In genomic region chr1:59161136-59161535, GRCh38 we compare ENCODE assay signal across 16 cellular contexts.
DNase-seq lines count a peak whose midpoint lies in the region; ATAC-seq and TF ChIP-seq lines count a peak whose summit lies in the region.
"Had no signal": no experiment of that assay in that cellular context is flagged by ENCODE, and none has a peak within 500 bp of the region (broad histone marks: within the 10 kb centered on the region; RNA-seq: fewer than 3 reads in every experiment).

No MANE protein-coding gene starts in this region.

- H3K4me3 Mint-ChIP-seq in stimulated activated naive B cell treated with anti-CD40 and anti-IgM and Interleukin-4, amounts not matched to agents 10 μg/mL and 1 μg/mL and 100 μg/mL, for 72 hours = no peak overlapping the region
- H3K4me3 Mint-ChIP-seq: CD4-positive, alpha-beta memory T cell; GM23338; H9 had no signal

- no peak overlapping the region for H3K27ac Mint-ChIP-seq in stimulated activated naive B cell treated with anti-CD40 and anti-IgM and Interleukin-4, amounts not matched to agents 10 μg/mL and 1 μg/mL and 100 μg/mL, for 72 hours
- H3K27ac Mint-ChIP-seq: CD4-positive, alpha-beta memory T cell; GM23338; H9 had no signal

- no peaks in the 10 kb centered on the region for H3K4me1 Mint-ChIP-seq in stimulated activated naive B cell treated with anti-CD40 and anti-IgM and Interleukin-4, amounts not matched to agents 10 μg/mL and 1 μg/mL and 100 μg/mL, for 72 hours
- H3K4me1 Mint-ChIP-seq: CD4-positive, alpha-beta memory T cell had no signal

- H3K9me3 ChIP-seq in thoracic aorta (peaks cover 5% of the 10 kb centered on the region), aorta (ENCODE audit: control insufficient read depth, low read length) (no peaks in the 10 kb centered on the region)

- peaks cover 0 to 4% of the 10 kb centered on the region in 2 donors for H3K9me3 Mint-ChIP-seq in stimulated activated naive B cell treated with anti-CD40 and anti-IgM and Interleukin-4, amounts not matched to agents 10 μg/mL and 1 μg/mL and 100 μg/mL, for 72 hours

- H3K36me3 ChIP-seq in thoracic aorta (no peaks in the 10 kb centered on the region), aorta (ENCODE audit: control insufficient read depth in 1 of 2, insufficient read depth in 2 of 2, low read length in 1 of 2) (no peaks in the 10 kb centered on the region)

- TF ChIP-seq CTCF in fibroblast of the aortic adventitia (IDR thresholded peaks at IDR 0.05; ENCODE audit: insufficient read depth, low read length) = no peak
- peak; percentile 25 for TF ChIP-seq CTCF in thoracic aorta (IDR thresholded peaks at IDR 0.05)

- ATAC-seq in thoracic aorta (ENCODE audit: insufficient number of reproducible peaks, low FRiP score, low read depth) (peak; percentile 53), aorta (ENCODE audit: low FRiP score) (peak; percentile 66)
- ATAC-seq in stimulated activated naive B cell treated with anti-CD40 and anti-IgM and Interleukin-4, amounts not matched to agents 10 μg/mL and 1 μg/mL and 100 μg/mL, for 72 hours (replicated peaks) = no peak
- ATAC-seq: GM23338, HCT116 had no signal

- intact Hi-C loops in aorta (cut with DNase I) = loop anchor here (5.0 to 10.0 kb wide), 3 partner anchors 41 to 379 kb away; partner anchors contain the start of gene JUN (in 1 of the 2)

- H3K27me3 ChIP-seq in thoracic aorta (replicated peaks; ENCODE audit: insufficient read depth) (no peaks in the 10 kb centered on the region), aorta (ENCODE audit: control insufficient read depth in 1 of 2, insufficient read depth in 2 of 2, low read length in 1 of 2) (no peaks in the 10 kb centered on the region)

- peak overlapping the region; percentile 54 to 73 for H3K27ac ChIP-seq in thoracic aorta
- peak overlapping the region in 1 of 2 donors; percentile 79 for H3K27ac ChIP-seq in aorta (ENCODE audit: low read depth in 1 of 2, low read length in 2 of 2)

- H3K36me3 Mint-ChIP-seq in stimulated activated naive B cell treated with anti-CD40 and anti-IgM and Interleukin-4, amounts not matched to agents 10 μg/mL and 1 μg/mL and 100 μg/mL, for 72 hours = no peaks in the 10 kb centered on the region
- H3K36me3 Mint-ChIP-seq: CD4-positive, alpha-beta memory T cell had no signal

- DNase-seq in fibroblast of the aortic adventitia (ENCODE audit: low read depth) = peak; percentile 37
- DNase-seq in thoracic aorta (ENCODE audit: low spot score) = no peak
- no peak for DNase-seq in aorta
- no peak for DNase-seq in NCI-H2029 (lab: John Stamatoyannopoulos, UW)
- no peak for DNase-seq in NCI-H69 (lab: John Stamatoyannopoulos, UW)
- DNase-seq in stimulated activated naive B cell treated with anti-CD40 and anti-IgM and Interleukin-4, amounts not matched to agents 10 μg/mL and 1 μg/mL and 100 μg/mL, for 72 hours = no peak
- DNase-seq: C1 segment of cervical spinal cord; Calu3; CD4-positive, alpha-beta memory T cell; COR-L47; DMS53; DMS79 treated with DMSO at 0.1 percent for 48 hours; GF-D8; H9 had no signal

- H3K27me3 Mint-ChIP-seq in stimulated activated naive B cell treated with anti-CD40 and anti-IgM and Interleukin-4, amounts not matched to agents 10 μg/mL and 1 μg/mL and 100 μg/mL, for 72 hours = peaks cover 3 to 17% of the 10 kb centered on the region in 2 donors

- H3K4me1 ChIP-seq in thoracic aorta (ENCODE audit: control insufficient read depth in 1 of 2, low read depth in 2 of 2) (peaks cover 8 to 71% of the 10 kb centered on the region in 2 donors), aorta (ENCODE audit: control insufficient read depth in 1 of 2, insufficient read depth in 2 of 2, low read length in 2 of 2) (peaks cover 11 to 16% of the 10 kb centered on the region in 2 donors)

- no peak overlapping the region for H3K4me3 ChIP-seq in fibroblast of the aortic adventitia (ENCODE audit: low read depth, low read length)
- no peak overlapping the region for H3K4me3 ChIP-seq in thoracic aorta
- H3K4me3 ChIP-seq in aorta (ENCODE audit: low read length in 2 of 2) = no peak overlapping the region
- H3K4me3 ChIP-seq: GM23338 had no signal

Comparison
In these comparisons a context has a peak if more than half of its experiments do, and no peak if none do; other contexts are left out.
1. ATAC-seq: peak in thoracic aorta (single experiment) and aorta (single experiment); none in stimulated activated naive B cell treated with anti-CD40 and anti-IgM and Interleukin-4, amounts not matched to agents 10 μg/mL and 1 μg/mL and 100 μg/mL, for 72 hours (0 of 2).